Comparison of ENCODE assay signal across 7 cellular contexts in genomic region chr3:113783463-113783862, GRCh38. TPM values are rescaled to one million over a fixed set of nuclear protein-coding genes. Genes with fewer than 3 reads are reported as not detected.
DNase-seq lines count a peak whose midpoint lies in the region; ATAC-seq and TF ChIP-seq lines count a peak whose summit lies in the region.

No MANE protein-coding gene starts in this region.

- TF ChIP-seq POLR2A in body of pancreas (IDR thresholded peaks at IDR 0.05) = no peak

- H3K9me3 ChIP-seq in body of pancreas = no peaks in the 10 kb centered on the region

- H3K27me3 ChIP-seq in body of pancreas = no peaks in the 10 kb centered on the region

- no peak for DNase-seq in body of pancreas
- no peak for DNase-seq in sciatic nerve (ENCODE audit: low spot score)
- DNase-seq in DMS79 treated with DMSO at 0.1 percent for 48 hours (lab: John Stamatoyannopoulos, UW) = no peak
- DNase-seq in NCI-H82 (lab: John Stamatoyannopoulos, UW) = no peak

- H3K36me3 ChIP-seq in body of pancreas (replicated peaks in 1 of 2; ENCODE audit: insufficient read depth in 1 of 2, low read depth in 2 of 2) = peaks cover 0 to 13% of the 10 kb centered on the region in 2 donors

- intact Hi-C loops in body of pancreas (cut with DNase I) = no loop called here
- intact Hi-C loops in sciatic nerve (cut with DNase I) = no loop called here

- ATAC-seq in GM18909 (IDR thresholded peaks at IDR 0.05; ENCODE audit: poor library complexity, unreplicated experiment) (peak; percentile 68), HG03558 (IDR thresholded peaks at IDR 0.05; ENCODE audit: extremely low read depth, unreplicated experiment) (peak; percentile 69), body of pancreas (peak; percentile 69), sciatic nerve (peak; percentile 24), HG03097 (IDR thresholded peaks at IDR 0.05; ENCODE audit: low FRiP score, unreplicated experiment) (no peak)

- no peak overlapping the region for H3K4me3 ChIP-seq in body of pancreas

- H3K27ac ChIP-seq in body of pancreas = peak overlapping the region in 1 of 4 donors; percentile 12

- H3K4me1 ChIP-seq in body of pancreas = no peaks in the 10 kb centered on the region

- TF ChIP-seq CTCF in body of pancreas (IDR thresholded peaks at IDR 0.05) = no peak

RNA-seq across cellular contexts. Expression of gene ATP6V1A, which starts 36.6 kb away (rescaled TPM):
- total RNA-seq in body of pancreas = 10 to 100 TPM; 25.4 to 31.3 TPM
- 48.6 TPM for total RNA-seq in sciatic nerve

RNA-seq across cellular contexts. Expression of gene NAA50, which starts 37.4 kb away (rescaled TPM):
- total RNA-seq in body of pancreas (10 to 100 TPM; 32.2 to 93.6 TPM), sciatic nerve (75.7 TPM)

RNA-seq across cellular contexts. Expression of gene GRAMD1C, which starts 55.1 kb away (rescaled TPM):
- total RNA-seq in body of pancreas (10 to 100 TPM; 18.5 to 27.0 TPM), sciatic nerve (3.0 TPM)
